13 cellular contexts compared by ENCODE assay signal in genomic region chr2:128563348-128563687, GRCh38.
A peak's percentile ranks its signal among the peaks of the same experiment; 100 is the strongest.
DNase-seq lines count a peak whose midpoint lies in the region; ATAC-seq and TF ChIP-seq lines count a peak whose summit lies in the region.
"Had no signal": no experiment of that assay in that cellular context is flagged by ENCODE, and none has a peak within 500 bp of the region (broad histone marks: within the 10 kb centered on the region; RNA-seq: fewer than 3 reads in every experiment).

No MANE protein-coding gene starts in this region.

- H3K4me3 ChIP-seq in AG09309 (ENCODE audit: control insufficient read depth, low read depth, low read length) = no peak overlapping the region
- H3K4me3 ChIP-seq in osteoblast (ENCODE audit: insufficient read depth, low read length) = no peak overlapping the region
- H3K4me3 ChIP-seq: SJSA1 had no signal

- no peaks in the 10 kb centered on the region for H3K9me3 ChIP-seq in osteoblast (ENCODE audit: low read depth, low read length)
- H3K9me3 ChIP-seq: SJSA1 had no signal

- DNase-seq in AG09309 (ENCODE audit: low read depth) (peak; percentile 93), anterior cingulate cortex (lab: John Stamatoyannopoulos, UW) (peak in 51 of 58 donors; percentile 16 to 91 (median 67)), head of caudate nucleus (peak in 34 of 42 donors; percentile 10 to 85 (median 42)), osteoblast (ENCODE audit: insufficient read length, low spot score, missing footprints) (peak; percentile 98), germinal center (ENCODE audit: low spot score) (no peak), islet precursor cell (no peak)
- DNase-seq: activated CD8-positive, alpha-beta memory T cell treated with anti-CD3 and anti-CD28 coated beads for 24 hours; CD4-positive, CD25-positive, alpha-beta regulatory T cell; kidney; NCI-H2081 treated with DMSO at 0.1 percent for 48 hours had no signal

- ATAC-seq in HG02938 (IDR thresholded peaks at IDR 0.05; ENCODE audit: unreplicated experiment) (no peak), GM21423 (IDR thresholded peaks at IDR 0.05; ENCODE audit: unreplicated experiment) (no peak)

- H3K36me3 ChIP-seq in osteoblast (ENCODE audit: insufficient read depth, low read length) = no peaks in the 10 kb centered on the region
- H3K36me3 ChIP-seq: SJSA1 had no signal

- H3K79me2 ChIP-seq in osteoblast (ENCODE audit: insufficient read depth, low read length) = no peaks in the 10 kb centered on the region

- peak overlapping the region; percentile 31 for H3K4me2 ChIP-seq in osteoblast (ENCODE audit: insufficient read depth, low read length)

- H3K27ac ChIP-seq in osteoblast (ENCODE audit: low read depth, low read length) = peak overlapping the region; percentile 70
- H3K27ac ChIP-seq: SJSA1 had no signal

- H4K20me1 ChIP-seq in osteoblast (ENCODE audit: insufficient read depth, low read length) = no peaks in the 10 kb centered on the region

- no peak overlapping the region for H2AFZ ChIP-seq in osteoblast (ENCODE audit: low read length)

- peaks cover 19% of the 10 kb centered on the region for H3K4me1 ChIP-seq in osteoblast (ENCODE audit: insufficient read depth, low read length)

- intact Hi-C loops in head of caudate nucleus (cut with DNase I) = no loop called here

- no peaks in the 10 kb centered on the region for H3K27me3 ChIP-seq in osteoblast (ENCODE audit: insufficient read depth, low read length)
- H3K27me3 ChIP-seq: SJSA1 had no signal

- no peak for TF ChIP-seq CTCF in AG09309 (IDR thresholded peaks at IDR 0.05; ENCODE audit: control insufficient read depth, insufficient read depth, low read depth, low read length, missing control alignments)
- TF ChIP-seq CTCF in osteoblast (IDR thresholded peaks at IDR 0.05; ENCODE audit: extremely low read depth, low read depth, low read length) = no peak

Comparison
In these comparisons a context has a peak if more than half of its experiments do, and no peak if none do; other contexts are left out.
1. DNase-seq: peak in AG09309 (single experiment), anterior cingulate cortex (51 of 58), head of caudate nucleus (34 of 42) and osteoblast (single experiment); none in germinal center (single experiment) and islet precursor cell (single experiment).